ENCODE assay signal across 8 cellular contexts in the genomic region with DNA sequence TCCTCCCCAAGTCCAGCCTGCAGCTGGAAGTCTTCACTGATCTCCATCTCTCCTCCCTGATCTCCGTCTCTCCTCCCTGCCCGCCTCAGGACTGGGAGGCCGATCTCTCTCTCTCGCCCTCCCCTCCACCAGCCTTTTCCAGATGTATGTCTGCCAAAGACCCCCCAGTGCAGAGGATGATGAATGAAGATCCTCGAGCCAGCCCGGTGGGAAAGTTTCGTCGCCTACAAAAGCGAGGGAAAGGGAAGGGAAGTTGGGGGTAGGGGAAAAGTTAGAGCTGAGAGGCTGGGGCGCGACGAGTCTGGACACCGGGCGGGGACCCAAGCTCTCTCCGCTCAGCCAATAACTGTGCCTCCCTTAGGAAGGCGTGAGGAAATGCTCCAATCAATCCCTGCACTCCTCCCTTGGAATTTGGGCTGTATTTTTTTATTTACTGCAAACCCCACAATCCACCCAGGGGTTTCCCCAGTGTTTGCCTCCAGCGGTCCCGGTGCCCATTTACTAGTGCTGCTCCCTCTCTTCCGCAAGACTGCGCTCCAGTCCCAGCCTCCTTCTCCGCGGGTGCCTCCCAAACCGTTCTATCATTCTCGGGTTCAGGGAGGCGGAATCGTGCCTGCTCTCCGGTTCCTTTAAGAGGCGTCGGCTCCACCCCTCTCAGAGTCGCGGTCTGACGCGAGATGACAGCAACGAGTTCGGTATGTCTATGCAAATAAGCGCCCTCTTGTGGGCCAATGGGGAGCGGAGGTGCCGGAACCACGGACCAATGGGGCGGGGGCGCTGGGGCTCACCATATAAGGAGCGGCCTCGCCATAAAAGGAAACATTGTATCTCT. TPM values are rescaled to one million over a fixed set of nuclear protein-coding genes. Genes with fewer than 3 reads are reported as not detected.
DNase-seq lines count a peak whose midpoint lies in the region; ATAC-seq and TF ChIP-seq lines count a peak whose summit lies in the region.

TSS of gene SRF (plus strand) at position 818 of the 832 bp plus-strand sequence. CDS start 388 bp downstream, outside the sequence.

- intact Hi-C loops in head of caudate nucleus (cut with DNase I): loop anchor here (5.0 kb wide), 1 partner anchor 77 kb away; no protein-coding TSS in a partner anchor
- intact Hi-C loops in thyroid gland (cut with DNase I): no loop called here

- DNase-seq in NCI-H1105 (lab: John Stamatoyannopoulos, UW) (peak; percentile 99), SKM-1 treated with dmso at 0.1 percent for 144 hours (lab: John Stamatoyannopoulos, UW; ENCODE audit: unreplicated experiment) (peak; percentile 99), head of caudate nucleus (peak; percentile 98 to 100 (median 100)), osteocyte (ENCODE audit: extremely low spot score, unreplicated experiment) (peak; percentile 100), thyroid gland (peak; percentile 100)
- peak; percentile 44 for DNase-seq in activated naive CD8-positive, alpha-beta T cell treated with anti-CD3 and anti-CD28 coated beads, Interleukin-2, amount 10 ng/mL, durations not matched to agents 7 days and 5 days

- TF ChIP-seq CTCF in osteocyte (IDR thresholded peaks at IDR 0.05): no peak
- no peak for TF ChIP-seq CTCF in thyroid gland (IDR thresholded peaks at IDR 0.05)

- H3K4me1 Mint-ChIP-seq in activated naive CD8-positive, alpha-beta T cell treated with anti-CD3 and anti-CD28 coated beads, Interleukin-2, amount 10 ng/mL, durations not matched to agents 7 days and 5 days: peaks cover 33% of the 10 kb centered on the region
- H3K4me1 Mint-ChIP-seq in osteocyte (ENCODE audit: unreplicated experiment): peaks cover 32% of the 10 kb centered on the region

- H3K36me3 ChIP-seq in thyroid gland: peaks cover 2 to 6% of the 10 kb centered on the region in 2 donors

- no peaks in the 10 kb centered on the region for H3K27me3 ChIP-seq in thyroid gland

- peaks cover 25 to 27% of the 10 kb centered on the region in 2 donors for H3K4me1 ChIP-seq in thyroid gland

- H3K9me3 ChIP-seq in thyroid gland: no peaks in the 10 kb centered on the region

- peak within 1 kb of the TSS; percentile 90 to 99 (median 98) for H3K27ac ChIP-seq in thyroid gland

- WGBS in thyroid gland, 2 donors: 1 to 2% methylated on average over 26 to 39 of the region's 43 CpGs

- H3K4me3 ChIP-seq in GM08714 (ENCODE audit: low read length) (peak within 1 kb of the TSS; percentile 86), thyroid gland (replicated peaks in 1 of 3) (peak within 1 kb of the TSS; percentile 61 to 94 (median 70))

- peak within 1 kb of the TSS; percentile 98 for H3K27ac Mint-ChIP-seq in activated naive CD8-positive, alpha-beta T cell treated with anti-CD3 and anti-CD28 coated beads, Interleukin-2, amount 10 ng/mL, durations not matched to agents 7 days and 5 days
- H3K27ac Mint-ChIP-seq in osteocyte (ENCODE audit: unreplicated experiment): peak within 1 kb of the TSS; percentile 97

- peak; percentile 60 for ATAC-seq in HG02610 (IDR thresholded peaks at IDR 0.05; ENCODE audit: unreplicated experiment)
- ATAC-seq in activated naive CD8-positive, alpha-beta T cell treated with anti-CD3 and anti-CD28 coated beads, Interleukin-2, amount 10 ng/mL, durations not matched to agents 7 days and 5 days (ENCODE audit: low read depth): peak; percentile 75

- POLR2A ChIA-PET in activated naive CD8-positive, alpha-beta T cell treated with anti-CD3 and anti-CD28 coated beads, Interleukin-2, amount 10 ng/mL, durations not matched to agents 7 days and 5 days (lab: Charles Lee): interaction anchor here (0.7 to 4.3 kb wide), 4 partner anchors 12 to 291 kb away, joined by 3 to 22 read pairs (median 4); partner anchors contain the start of genes CUL9, KLC4, MRPL2 and RPL7L1

- peaks cover 5% of the 10 kb centered on the region for H3K27me3 Mint-ChIP-seq in activated naive CD8-positive, alpha-beta T cell treated with anti-CD3 and anti-CD28 coated beads, Interleukin-2, amount 10 ng/mL, durations not matched to agents 7 days and 5 days
- no peaks in the 10 kb centered on the region for H3K27me3 Mint-ChIP-seq in osteocyte (ENCODE audit: unreplicated experiment)

- H3K4me3 Mint-ChIP-seq in activated naive CD8-positive, alpha-beta T cell treated with anti-CD3 and anti-CD28 coated beads, Interleukin-2, amount 10 ng/mL, durations not matched to agents 7 days and 5 days: peak within 1 kb of the TSS; percentile 99
- H3K4me3 Mint-ChIP-seq in osteocyte (ENCODE audit: unreplicated experiment): peak within 1 kb of the TSS; percentile 88

- peak in 1 of 2 donors; percentile 42 for TF ChIP-seq POLR2A in thyroid gland (IDR thresholded peaks at IDR 0.05)

- no peaks in the 10 kb centered on the region for H3K9me3 Mint-ChIP-seq in activated naive CD8-positive, alpha-beta T cell treated with anti-CD3 and anti-CD28 coated beads, Interleukin-2, amount 10 ng/mL, durations not matched to agents 7 days and 5 days
- H3K9me3 Mint-ChIP-seq in osteocyte (ENCODE audit: unreplicated experiment): no peaks in the 10 kb centered on the region

- H3K36me3 Mint-ChIP-seq in activated naive CD8-positive, alpha-beta T cell treated with anti-CD3 and anti-CD28 coated beads, Interleukin-2, amount 10 ng/mL, durations not matched to agents 7 days and 5 days: peaks cover 7% of the 10 kb centered on the region
- peaks cover 7% of the 10 kb centered on the region for H3K36me3 Mint-ChIP-seq in osteocyte (ENCODE audit: unreplicated experiment)

RNA-seq across cellular contexts. Expression of gene SRF, which starts in this region (rescaled TPM):
- 10 to 100 TPM; 34.4 to 36.0 TPM for total RNA-seq in activated naive CD8-positive, alpha-beta T cell treated with anti-CD3 and anti-CD28 coated beads, Interleukin-2, amount 10 ng/mL, durations not matched to agents 7 days and 5 days
- total RNA-seq in osteocyte: 29.8 and 32.5 TPM in 2 replicates
- total RNA-seq in thyroid gland: 10 to 100 TPM; 21.5 to 34.1 (median 22.6) TPM

Comparison
In these comparisons a context has a peak if more than half of its experiments do, and no peak if none do; other contexts are left out.
1. Peak in every context shown above with its lines: DNase-seq, ATAC-seq, H3K4me3 ChIP-seq and H3K27ac ChIP-seq.
2. DNase-seq: peak in every context shown above with its lines; median percentile 100 in head of caudate nucleus; 100 in osteocyte; 100 in thyroid gland; 99 in NCI-H1105; 99 in SKM-1 treated with dmso at 0.1 percent for 144 hours; 44 in activated naive CD8-positive, alpha-beta T cell treated with anti-CD3 and anti-CD28 coated beads, Interleukin-2, amount 10 ng/mL, durations not matched to agents 7 days and 5 days.